20 cellular contexts compared by ENCODE assay signal in the genomic region with DNA sequence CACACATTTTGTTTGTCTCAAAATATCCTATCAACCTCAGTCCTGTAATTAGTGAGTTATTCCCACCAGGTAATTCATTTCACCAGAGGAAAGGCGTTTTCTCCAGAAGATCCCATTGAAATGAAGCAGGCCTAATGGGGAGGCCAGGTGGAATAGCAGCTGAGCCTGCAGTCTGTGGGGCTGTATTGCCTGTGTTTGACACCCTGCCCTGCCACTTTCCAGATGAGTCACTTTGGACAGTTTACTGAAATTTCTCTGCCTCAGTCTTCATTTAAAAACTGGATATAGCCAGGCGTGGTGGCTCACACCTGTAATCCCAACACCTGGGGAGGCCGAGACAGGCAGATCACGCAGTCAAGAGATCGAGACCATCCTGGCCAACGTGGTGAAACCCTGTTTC.
A peak's percentile ranks its signal among the peaks of the same experiment; 100 is the strongest.
DNase-seq lines count a peak whose midpoint lies in the region; ATAC-seq and TF ChIP-seq lines count a peak whose summit lies in the region.
"Had no signal": no experiment of that assay in that cellular context is flagged by ENCODE, and none has a peak within 500 bp of the region (broad histone marks: within the 10 kb centered on the region; RNA-seq: fewer than 3 reads in every experiment).

No MANE protein-coding gene starts in this region.

- 92 to 97% (median 96%) methylated on average over 6 of the region's 6 CpGs for WGBS in psoas muscle, 3 donors

- H3K27ac ChIP-seq in psoas muscle = peak overlapping the region; percentile 60
- H3K27ac ChIP-seq: A549; BLaER1 treated with 17β-estradiol and CSF1 and Interleukin-3, amounts not matched to agents 10 nM and 100 nM; GM23248 had no signal

- H3K4me1 ChIP-seq in psoas muscle = peaks cover 8% of the 10 kb centered on the region
- H3K4me1 ChIP-seq: A549, BE2C had no signal

- ATAC-seq in psoas muscle = peak in 3 of 4 donors; percentile 58 to 67 (median 62)
- ATAC-seq in GM18868 (IDR thresholded peaks at IDR 0.05; ENCODE audit: unreplicated experiment) = no peak
- ATAC-seq: A549 had no signal

- no peak overlapping the region for H3K4me3 ChIP-seq in psoas muscle
- H3K4me3 ChIP-seq: A549; BLaER1 treated with 17β-estradiol and CSF1 and Interleukin-3, amounts not matched to agents 10 nM and 100 nM; GM23248 had no signal

- H3K36me3 ChIP-seq in psoas muscle (ENCODE audit: insufficient read depth in 1 of 2, low read depth in 1 of 2) = no peaks in the 10 kb centered on the region
- H3K36me3 ChIP-seq: BE2C; BLaER1 treated with 17β-estradiol and CSF1 and Interleukin-3, amounts not matched to agents 10 nM and 100 nM had no signal

- H3K27me3 ChIP-seq in psoas muscle (ENCODE audit: insufficient read depth in 3 of 3, low read length in 2 of 3) = no peaks in the 10 kb centered on the region
- H3K27me3 ChIP-seq: BE2C; BLaER1 treated with 17β-estradiol and CSF1 and Interleukin-3, amounts not matched to agents 10 nM and 100 nM had no signal

- intact Hi-C loops in psoas muscle (cut with DNase I) = no loop called here

- no peaks in the 10 kb centered on the region for H3K9me3 ChIP-seq in psoas muscle
- H3K9me3 ChIP-seq: A549, BE2C had no signal

- DNase-seq in activated CD8-positive, alpha-beta memory T cell treated with anti-CD3 and anti-CD28 coated beads for 24 hours = peak; percentile 24
- no peak for DNase-seq in activated CD8-positive, alpha-beta memory T cell treated with anti-CD3 and anti-CD28 coated beads, Interleukin-2, amount 50 U/mL, for 48 hours
- DNase-seq in myocyte (ENCODE audit: low read depth) = peak; percentile 30
- DNase-seq in psoas muscle = no peak
- no peak for DNase-seq in NCI-H146 (lab: John Stamatoyannopoulos, UW)
- DNase-seq in kidney glomerular epithelial cell (lab: John Stamatoyannopoulos, UW) = no peak
- DNase-seq: 8988T; ACHN; AML-193; BE2C; CD4-positive, alpha-beta T cell; CD8-positive, alpha-beta memory T cell; DMS 273 treated with DMSO at 0.1 percent for 48 hours; DND-41; GM23248; H7; HCEC 1CT had no signal

- no peak for TF ChIP-seq CTCF in psoas muscle (IDR thresholded peaks at IDR 0.05)

Comparison
In these comparisons a context has a peak if more than half of its experiments do, and no peak if none do; other contexts are left out.
1. DNase-seq: peak in activated CD8-positive, alpha-beta memory T cell treated with anti-CD3 and anti-CD28 coated beads for 24 hours (single experiment) and myocyte (single experiment); none in activated CD8-positive, alpha-beta memory T cell treated with anti-CD3 and anti-CD28 coated beads, Interleukin-2, amount 50 U/mL, for 48 hours (single experiment), psoas muscle (0 of 2), NCI-H146 (single experiment) and kidney glomerular epithelial cell (single experiment).